29 cellular contexts compared by ENCODE assay signal in genomic region chr4:54330896-54331295, GRCh38.
"Had no signal": no experiment of that assay in that cellular context is flagged by ENCODE, and none has a peak within 500 bp of the region (broad histone marks: within the 10 kb centered on the region; RNA-seq: fewer than 3 reads in every experiment).

No MANE protein-coding gene starts in this region.

- DNase-seq: activated B cell treated with CpG ODN at 0.5 μM for 24 hours; activated CD4-positive, alpha-beta memory T cell treated with anti-CD3 and anti-CD28 coated beads for 36 hours; activated CD4-positive, alpha-beta T cell treated with anti-CD3 and anti-CD28 coated beads for 4 hours; activated CD4-positive, alpha-beta T cell treated with anti-CD3 and anti-CD28 coated beads, Interleukin-2, amount 10 ng/mL, durations not matched to agents 24 days and 14 days; activated CD4-positive, alpha-beta T cell treated with anti-CD3 and anti-CD28 coated beads, Interleukin-2, amount 50 U/mL, for 1 hour; activated CD4-positive, alpha-beta T cell treated with anti-CD3 and anti-CD28 coated beads, Interleukin-2, amount 50 U/mL, for 4 hours; activated CD4-positive, CD25-positive, alpha-beta regulatory T cell treated with anti-CD3 and anti-CD28 coated beads, Interleukin-2, amount 50 U/mL, for 72 hours; activated CD8-positive, alpha-beta memory T cell treated with anti-CD3 and anti-CD28 coated beads, Interleukin-2, amount 50 U/mL, for 4 hours; activated CD8-positive, alpha-beta T cell treated with anti-CD3 and anti-CD28 coated beads for 36 hours; activated effector memory CD4-positive, alpha-beta T cell treated with Interleukin-2 at 50 U/mL for 16 hours; activated gamma-delta T cell; activated naive CD4-positive, alpha-beta T cell treated with anti-CD3 and anti-CD28 coated beads, Interleukin-2, amount 10 ng/mL, durations not matched to agents 7 days and 5 days; activated naive CD4-positive, alpha-beta T cell treated with Interleukin-2 at 50 U/mL for 16 hours; activated naive CD8-positive, alpha-beta T cell treated with anti-CD3 and anti-CD28 coated beads, Interleukin-2, amount 10 ng/mL, durations not matched to agents 7 days and 5 days; activated naive CD8-positive, alpha-beta T cell treated with anti-CD3 and anti-CD28 coated beads, Interleukin-2, amount 50 U/mL, for 24 hours; activated T-cell treated with anti-CD3 and anti-CD28 coated beads for 4 hours; activated T-cell treated with anti-CD3 and anti-CD28 coated beads, Interleukin-2, amount 50 U/mL, for 1 hour; activated T-cell treated with anti-CD3 and anti-CD28 coated beads, Interleukin-2, amount 50 U/mL, for 48 hours; amygdala; anterior cingulate cortex; caudate nucleus; cerebellar nuclear complex; T-helper 1 cell; T-helper 2 cell; T-helper 9 cell had no signal

- H3K4me1 ChIP-seq: ascending aorta had no signal

- ATAC-seq: activated CD8-positive, alpha-beta T cell treated with anti-CD3 and anti-CD28 coated beads for 36 hours; activated naive CD8-positive, alpha-beta T cell treated with anti-CD3 and anti-CD28 coated beads, Interleukin-2, amount 50 U/mL, for 24 hours had no signal

- H3K9me3 ChIP-seq: ascending aorta had no signal

- H3K27me3 ChIP-seq: ascending aorta had no signal

- H3K27ac ChIP-seq: ascending aorta, cardiac muscle cell, VCaP had no signal

- H3K4me3 ChIP-seq: ascending aorta, cardiac muscle cell had no signal

- FAIRE-seq: bronchial epithelial cell had no signal

- H3K36me3 ChIP-seq: ascending aorta, cardiac muscle cell had no signal
